In genomic region chr5:141338538-141339306, GRCh38 we compare ENCODE assay signal across 8 cellular contexts. TPM values are rescaled to one million over a fixed set of nuclear protein-coding genes. Genes with fewer than 3 reads are reported as not detected.
DNase-seq lines count a peak whose midpoint lies in the region; ATAC-seq and TF ChIP-seq lines count a peak whose summit lies in the region.

TSS of gene PCDHGA2 (plus strand) at chr5:141338760.

- DNase-seq in DND-41: no peak
- peak; percentile 72 for DNase-seq in dermis blood vessel endothelial cell
- DNase-seq in NCI-H2029 treated with DMSO at 0.1 percent for 48 hours (lab: John Stamatoyannopoulos, UW): no peak

- H3K79me2 ChIP-seq in DND-41 (ENCODE audit: insufficient read depth, low read length) (no peaks in the 10 kb centered on the region), KMS-11 (ENCODE audit: insufficient read depth, low read depth) (no peaks in the 10 kb centered on the region)

- H3K27ac ChIP-seq in DND-41 (ENCODE audit: low read length) (no peak within 1 kb of the TSS), KMS-11 (no peak within 1 kb of the TSS), muscle layer of duodenum (ENCODE audit: low read length) (no peak within 1 kb of the TSS)

- H3K4me1 ChIP-seq in DND-41 (ENCODE audit: insufficient read depth, low read length) (no peaks in the 10 kb centered on the region), KMS-11 (ENCODE audit: low read depth, poor library complexity, severe bottlenecking) (no peaks in the 10 kb centered on the region), muscle layer of duodenum (ENCODE audit: control insufficient read depth in 1 of 2, insufficient read depth in 2 of 2, low read length in 2 of 2) (no peaks in the 10 kb centered on the region)

- H3K4me2 ChIP-seq in DND-41 (ENCODE audit: insufficient read depth, low read length) (no peak within 1 kb of the TSS), KMS-11 (no peak within 1 kb of the TSS)

- TF ChIP-seq CTCF in DND-41 (IDR thresholded peaks at IDR 0.05; ENCODE audit: borderline replicate concordance, extremely low read depth, low read length, poor library complexity, severe bottlenecking) (peak; percentile 34), KMS-11 (conservative IDR thresholded peaks at IDR 0.05; ENCODE audit: low read depth, low read length) (0 out of 2 replicates have a peak, but pooled peaks have one; percentile 14)

- no peaks in the 10 kb centered on the region for H3K9me3 ChIP-seq in DND-41 (ENCODE audit: insufficient read depth, low read length, severe bottlenecking)
- peaks cover 44 to 74% of the 10 kb centered on the region in 2 donors for H3K9me3 ChIP-seq in muscle layer of duodenum (ENCODE audit: control insufficient read depth in 1 of 2, low read length in 2 of 2)

- ATAC-seq in DND-41 (ENCODE audit: insufficient read depth, low read depth) (no peak), HG02588 (IDR thresholded peaks at IDR 0.05; ENCODE audit: unreplicated experiment) (no peak), GM18873 (IDR thresholded peaks at IDR 0.05; ENCODE audit: low FRiP score, unreplicated experiment) (no peak), GM21447 (IDR thresholded peaks at IDR 0.05; ENCODE audit: unreplicated experiment) (no peak)

- H4K20me1 ChIP-seq in DND-41 (ENCODE audit: insufficient read depth, low read length) (no peaks in the 10 kb centered on the region), KMS-11 (ENCODE audit: insufficient read depth) (no peaks in the 10 kb centered on the region)

- no peak within 1 kb of the TSS for H3K4me3 ChIP-seq in DND-41 (ENCODE audit: low read depth in 1 of 2, low read length in 2 of 2)
- no peak within 1 kb of the TSS for H3K4me3 ChIP-seq in KMS-11 (IDR thresholded peaks at IDR 0.05; ENCODE audit: insufficient read depth, low read depth, low read length)
- H3K4me3 ChIP-seq in muscle layer of duodenum (ENCODE audit: low read depth in 1 of 2, low read length in 2 of 2): peak within 1 kb of the TSS; percentile 31 to 63

- H3K27me3 ChIP-seq in DND-41 (ENCODE audit: insufficient read depth, low read length, poor library complexity): no peaks in the 10 kb centered on the region
- H3K27me3 ChIP-seq in KMS-11 (ENCODE audit: insufficient read depth, low read depth): no peaks in the 10 kb centered on the region
- H3K27me3 ChIP-seq in muscle layer of duodenum (ENCODE audit: low read depth, low read length): no peaks in the 10 kb centered on the region

- H3K9ac ChIP-seq in DND-41 (ENCODE audit: low read depth, low read length): no peak within 1 kb of the TSS
- H3K9ac ChIP-seq in KMS-11: no peak within 1 kb of the TSS

- H3K36me3 ChIP-seq in DND-41 (ENCODE audit: insufficient read depth, low read length) (no peaks in the 10 kb centered on the region), KMS-11 (ENCODE audit: insufficient read depth) (no peaks in the 10 kb centered on the region), muscle layer of duodenum (ENCODE audit: control insufficient read depth in 1 of 2, insufficient read depth in 2 of 2, low read length in 2 of 2) (peaks cover 0 to 4% of the 10 kb centered on the region in 2 donors)

- no peak within 1 kb of the TSS for H2AFZ ChIP-seq in DND-41 (ENCODE audit: low read depth, low read length)
- H2AFZ ChIP-seq in KMS-11 (ENCODE audit: low read depth): no peak within 1 kb of the TSS

RNA-seq across cellular contexts. Expression of gene PCDHGA2, which starts in this region (rescaled TPM):
- 1.4 TPM in 2 replicates for total RNA-seq in dermis blood vessel endothelial cell

Comparison
In these comparisons a context has a peak if more than half of its experiments do, and no peak if none do; other contexts are left out.
1. H3K4me3 ChIP-seq: peak in muscle layer of duodenum (2 of 2); none in DND-41 (0 of 2) and KMS-11 (single experiment).